ENCODE assay signal across 14 cellular contexts in genomic region chr12:52228931-52229330, GRCh38. TPM values are rescaled to one million over a fixed set of nuclear protein-coding genes. Genes with fewer than 3 reads are reported as not detected.
"Had no signal": no experiment of that assay in that cellular context is flagged by ENCODE, and none has a peak within 500 bp of the region (broad histone marks: within the 10 kb centered on the region; RNA-seq: fewer than 3 reads in every experiment).

No MANE protein-coding gene starts in this region.

- H3K27ac ChIP-seq: neural progenitor cell, parathyroid adenoma, skin epidermis, tibial nerve had no signal

- H3K36me3 ChIP-seq: neural progenitor cell, tibial nerve had no signal

- H3K4me3 ChIP-seq: neural progenitor cell, skin epidermis, tibial nerve had no signal

- ATAC-seq: activated CD8-positive, alpha-beta T cell treated with anti-CD3 and anti-CD28 coated beads, Interleukin-2, amount 10 ng/mL, durations not matched to agents 7 days and 5 days; effector memory CD8-positive, alpha-beta T cell; stimulated activated effector memory CD8-positive, alpha-beta T cell treated with anti-CD3 and anti-CD28 coated beads, Interleukin-12 subunit alpha, Interleukin-12 subunit beta, amount 100 ng/mL, for 72 hours had no signal

- DNase-seq: activated CD4-positive, alpha-beta T cell treated with anti-CD3 and anti-CD28 coated beads for 4 hours; activated CD8-positive, alpha-beta T cell treated with anti-CD3 and anti-CD28 coated beads, Interleukin-2, amount 10 ng/mL, durations not matched to agents 7 days and 5 days; activated naive CD4-positive, alpha-beta T cell treated with anti-CD3 and anti-CD28 coated beads for 36 hours; effector memory CD8-positive, alpha-beta T cell; erythroblast; hypothalamus; midbrain; retina had no signal

RNA-seq across cellular contexts. Expression of gene KRT80, which starts 37.1 kb away (rescaled TPM):
- total RNA-seq: activated CD8-positive, alpha-beta T cell treated with anti-CD3 and anti-CD28 coated beads, Interleukin-2, amount 10 ng/mL, durations not matched to agents 7 days and 5 days; activated naive CD4-positive, alpha-beta T cell treated with anti-CD3 and anti-CD28 coated beads for 36 hours; T-helper 2 cell treated with Interferon-gamma antibody and Interleukin-4, amounts not matched to agents 100 ng/mL and 5 ng/mL, for 36 hours; tibial nerve had no signal

RNA-seq across cellular contexts. Expression of gene KRT86, which starts 45.5 kb away (rescaled TPM):
- total RNA-seq: tibial nerve had no signal
